8 cellular contexts compared by ENCODE assay signal in the genomic region with DNA sequence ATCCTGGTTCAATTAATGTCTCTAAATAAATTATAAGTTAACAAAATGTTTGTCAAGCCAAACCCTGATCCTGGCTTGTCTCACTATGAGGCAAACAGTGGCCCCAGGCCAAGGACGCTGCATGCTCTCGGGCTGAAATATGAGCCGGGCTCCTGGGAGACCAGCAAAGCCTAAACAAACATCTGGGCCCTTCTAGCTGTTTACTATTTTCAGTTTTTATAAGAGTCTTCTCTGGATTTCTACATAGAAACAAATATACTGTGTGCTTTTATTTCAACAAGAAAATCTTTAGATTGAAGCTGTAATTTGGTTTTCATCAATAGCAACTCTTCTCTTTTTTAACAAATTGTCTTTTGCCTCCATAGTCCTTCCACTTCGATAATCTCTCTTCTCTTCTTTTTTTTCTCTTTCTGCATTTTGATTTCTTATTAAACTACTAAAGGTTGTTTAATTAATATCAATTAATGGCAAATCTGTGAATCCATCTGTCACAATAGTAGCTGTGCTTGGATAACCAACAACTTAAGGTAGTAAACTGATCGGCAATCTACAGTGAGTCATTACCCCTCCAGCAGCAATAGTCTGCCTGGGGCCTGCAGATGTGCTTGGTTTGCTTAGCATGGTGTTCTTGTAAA.
A peak's percentile ranks its signal among the peaks of the same experiment; 100 is the strongest.
DNase-seq lines count a peak whose midpoint lies in the region; ATAC-seq and TF ChIP-seq lines count a peak whose summit lies in the region.

No MANE protein-coding gene starts in this region.

- no peaks in the 10 kb centered on the region for H3K36me3 ChIP-seq in body of pancreas (replicated peaks in 1 of 2; ENCODE audit: insufficient read depth in 1 of 2, low read depth in 2 of 2)
- no peaks in the 10 kb centered on the region for H3K36me3 ChIP-seq in naive thymus-derived CD4-positive, alpha-beta T cell (ENCODE audit: control insufficient read depth in 2 of 3, insufficient read depth in 3 of 3, low read length in 3 of 3)

- no peak for TF ChIP-seq POLR2A in body of pancreas (IDR thresholded peaks at IDR 0.05)

- intact Hi-C loops in body of pancreas (cut with DNase I) = no loop called here
- intact Hi-C loops in naive thymus-derived CD4-positive, alpha-beta T cell (cut with micrococcal nuclease) = no loop called here

- no peaks in the 10 kb centered on the region for H3K9me3 ChIP-seq in body of pancreas
- no peaks in the 10 kb centered on the region for H3K9me3 ChIP-seq in naive thymus-derived CD4-positive, alpha-beta T cell (ENCODE audit: control insufficient read depth in 2 of 3, low read length in 3 of 3)

- H3K4me1 Mint-ChIP-seq in naive thymus-derived CD4-positive, alpha-beta T cell = peaks cover 0 to 4% (median 0%) of the 10 kb centered on the region in 7 donors

- peak overlapping the region in 2 of 4 donors; percentile 29 to 59 for H3K27ac ChIP-seq in body of pancreas
- no peak overlapping the region for H3K27ac ChIP-seq in naive thymus-derived CD4-positive, alpha-beta T cell (ENCODE audit: low read depth, low read length)

- TF ChIP-seq CTCF in AG04449 (IDR thresholded peaks at IDR 0.05; ENCODE audit: insufficient read depth, low read length, missing control alignments) (no peak), body of pancreas (IDR thresholded peaks at IDR 0.05) (no peak)

- peaks cover 15% of the 10 kb centered on the region for H3K4me1 ChIP-seq in body of pancreas
- H3K4me1 ChIP-seq in naive thymus-derived CD4-positive, alpha-beta T cell (ENCODE audit: control insufficient read depth in 2 of 2, insufficient read depth in 2 of 2, low read length in 2 of 2) = no peaks in the 10 kb centered on the region

- CTCF ChIA-PET in AG04449 (lab: Yijun Ruan, JAX) = no interaction called here
- CTCF ChIA-PET in naive thymus-derived CD4-positive, alpha-beta T cell (lab: Charles Lee) = no interaction called here

- ATAC-seq in body of pancreas = peak; percentile 98
- ATAC-seq in naive thymus-derived CD4-positive, alpha-beta T cell = no peak

- H3K9me3 Mint-ChIP-seq in naive thymus-derived CD4-positive, alpha-beta T cell = peaks cover 0 to 4% (median 0%) of the 10 kb centered on the region in 11 donors

- H3K27me3 ChIP-seq in body of pancreas = no peaks in the 10 kb centered on the region
- no peaks in the 10 kb centered on the region for H3K27me3 ChIP-seq in naive thymus-derived CD4-positive, alpha-beta T cell (ENCODE audit: control insufficient read depth in 2 of 2, insufficient read depth in 2 of 2, low read length in 2 of 2)

- H3K4me3 Mint-ChIP-seq in naive thymus-derived CD4-positive, alpha-beta T cell = no peak overlapping the region

- H3K36me3 Mint-ChIP-seq in naive thymus-derived CD4-positive, alpha-beta T cell = peaks cover 0 to 6% (median 0%) of the 10 kb centered on the region in 5 donors

- POLR2A ChIA-PET in AG04449 (lab: Yijun Ruan, JAX) = no interaction called here
- POLR2A ChIA-PET in naive thymus-derived CD4-positive, alpha-beta T cell (lab: Charles Lee) = no interaction called here

- H3K27ac Mint-ChIP-seq in naive thymus-derived CD4-positive, alpha-beta T cell = no peak overlapping the region

- WGBS in body of pancreas, 2 donors = 22 to 30% methylated on average over 5 of the region's 5 CpGs

- H3K27me3 Mint-ChIP-seq in naive thymus-derived CD4-positive, alpha-beta T cell = peaks cover 11 to 31% (median 25%) of the 10 kb centered on the region in 5 donors

- no peak overlapping the region for H3K4me3 ChIP-seq in AG04449 (ENCODE audit: low read depth, low read length)
- no peak overlapping the region for H3K4me3 ChIP-seq in body of pancreas
- H3K4me3 ChIP-seq in naive thymus-derived CD4-positive, alpha-beta T cell (ENCODE audit: low read length) = no peak overlapping the region

- peak; percentile 12 for DNase-seq in AG04449 (ENCODE audit: low read depth, low spot score)
- DNase-seq in NCI-H1092 treated with DMSO at 0.1 percent for 48 hours (lab: John Stamatoyannopoulos, UW) = peak; percentile 73
- peak; percentile 87 to 95 (median 89) for DNase-seq in body of pancreas
- DNase-seq in left kidney (ENCODE audit: low read depth, low spot score) = peak; percentile 88
- DNase-seq in ureter (ENCODE audit: low spot score) = peak; percentile 76
- no peak for DNase-seq in effector CD4-positive, alpha-beta T cell
- DNase-seq in naive thymus-derived CD4-positive, alpha-beta T cell = no peak
- no peak for DNase-seq in activated effector memory CD4-positive, alpha-beta T cell treated with anti-CD3 and anti-CD28 coated beads, Interleukin-2, amount 50 U/mL, for 16 hours

Comparison
In these comparisons a context has a peak if more than half of its experiments do, and no peak if none do; other contexts are left out.
1. DNase-seq: peak in AG04449 (single experiment), NCI-H1092 treated with DMSO at 0.1 percent for 48 hours (single experiment), body of pancreas (4 of 4), left kidney (single experiment) and ureter (single experiment); none in effector CD4-positive, alpha-beta T cell (single experiment), naive thymus-derived CD4-positive, alpha-beta T cell (0 of 9) and activated effector memory CD4-positive, alpha-beta T cell treated with anti-CD3 and anti-CD28 coated beads, Interleukin-2, amount 50 U/mL, for 16 hours (single experiment).